ENCODE assay signal across 23 cellular contexts in genomic region chr9:607417-607816, GRCh38.
A peak's percentile ranks its signal among the peaks of the same experiment; 100 is the strongest.
DNase-seq lines count a peak whose midpoint lies in the region; ATAC-seq and TF ChIP-seq lines count a peak whose summit lies in the region.
"Had no signal": no experiment of that assay in that cellular context is flagged by ENCODE, and none has a peak within 500 bp of the region (broad histone marks: within the 10 kb centered on the region; RNA-seq: fewer than 3 reads in every experiment).

No MANE protein-coding gene starts in this region.

- H3K9me3 ChIP-seq in RWPE2 (ENCODE audit: severe bottlenecking): no peaks in the 10 kb centered on the region
- H3K9me3 ChIP-seq in left lung: no peaks in the 10 kb centered on the region
- H3K9me3 ChIP-seq in thyroid gland: no peaks in the 10 kb centered on the region
- no peaks in the 10 kb centered on the region for H3K9me3 ChIP-seq in gastrocnemius medialis
- H3K9me3 ChIP-seq: A549 had no signal

- no peak overlapping the region for H3K27ac Mint-ChIP-seq in progenitor cell of endocrine pancreas
- H3K27ac Mint-ChIP-seq: B cell, CD14-positive monocyte had no signal

- 52 to 79% methylated on average over 5 of the region's 5 CpGs for WGBS in thyroid gland, 2 donors

- intact Hi-C loops in left lung (cut with DNase I) (no loop called here), thyroid gland (cut with DNase I) (no loop called here), gastrocnemius medialis (cut with DNase I; ENCODE audit: low total_unique reads) (no loop called here)

- H3K4me3 ChIP-seq in RWPE2 (ENCODE audit: severe bottlenecking): no peak overlapping the region
- H3K4me3 ChIP-seq in left lung: no peak overlapping the region
- H3K4me3 ChIP-seq in thyroid gland (replicated peaks in 1 of 3): no peak overlapping the region
- no peak overlapping the region for H3K4me3 ChIP-seq in gastrocnemius medialis
- H3K4me3 ChIP-seq: A549 had no signal

- TF ChIP-seq POLR2A in thyroid gland (IDR thresholded peaks at IDR 0.05) (no peak), gastrocnemius medialis (IDR thresholded peaks at IDR 0.05) (no peak)

- H3K27me3 Mint-ChIP-seq in progenitor cell of endocrine pancreas: no peaks in the 10 kb centered on the region
- H3K27me3 Mint-ChIP-seq: B cell had no signal

- peak overlapping the region; percentile 69 for H3K27ac ChIP-seq in RWPE2 (ENCODE audit: poor library complexity, severe bottlenecking)
- H3K27ac ChIP-seq in epithelial cell of prostate: peak overlapping the region; percentile 85
- H3K27ac ChIP-seq in left lung: no peak overlapping the region
- H3K27ac ChIP-seq in thyroid gland: no peak overlapping the region
- no peak overlapping the region for H3K27ac ChIP-seq in gastrocnemius medialis
- H3K27ac ChIP-seq: A549, KMS-11 had no signal

- no peak overlapping the region for H3K4me3 Mint-ChIP-seq in progenitor cell of endocrine pancreas (ENCODE audit: low read depth)
- H3K4me3 Mint-ChIP-seq: B cell, CD14-positive monocyte had no signal

- no peaks in the 10 kb centered on the region for H3K4me1 Mint-ChIP-seq in progenitor cell of endocrine pancreas (ENCODE audit: low read depth)
- H3K4me1 Mint-ChIP-seq: B cell, CD14-positive monocyte had no signal

- no peaks in the 10 kb centered on the region for H3K27me3 ChIP-seq in RWPE2 (ENCODE audit: insufficient read depth, poor library complexity, severe bottlenecking)
- no peaks in the 10 kb centered on the region for H3K27me3 ChIP-seq in left lung
- no peaks in the 10 kb centered on the region for H3K27me3 ChIP-seq in thyroid gland
- no peaks in the 10 kb centered on the region for H3K27me3 ChIP-seq in gastrocnemius medialis

- peaks cover 6% of the 10 kb centered on the region for H3K36me3 Mint-ChIP-seq in progenitor cell of endocrine pancreas (ENCODE audit: insufficient read depth)
- H3K36me3 Mint-ChIP-seq: CD14-positive monocyte had no signal

- DNase-seq in RWPE2 (ENCODE audit: low spot score) (peak; percentile 86), epithelial cell of prostate (ENCODE audit: low read depth, low spot score) (peak; percentile 91), left lung (peak in 1 of 2 donors; percentile 45), thyroid gland (peak; percentile 61 to 71), hepatic stellate cell (ENCODE audit: low spot score) (no peak), progenitor cell of endocrine pancreas (ENCODE audit: low spot score, unreplicated experiment) (no peak), gastrocnemius medialis (no peak)
- DNase-seq: DMS53, GDM1, GOT3, HCEC 1CT, IMR-90, MV-4-11, NCI-H1694 treated with DMSO at 0.1 percent for 48 hours, NCI-H446 treated with DMSO at 0.1 percent for 48 hours, NCI-H526 treated with DMSO at 0.1 percent for 48 hours, OCI-M1, SHP77 had no signal

- peaks cover 3% of the 10 kb centered on the region for H3K9me3 Mint-ChIP-seq in progenitor cell of endocrine pancreas (ENCODE audit: low read depth)
- H3K9me3 Mint-ChIP-seq: CD14-positive monocyte had no signal

- peaks cover 20% of the 10 kb centered on the region for H3K4me1 ChIP-seq in RWPE2 (ENCODE audit: insufficient read depth, poor library complexity, severe bottlenecking)
- H3K4me1 ChIP-seq in left lung: no peaks in the 10 kb centered on the region
- peaks cover 0 to 4% of the 10 kb centered on the region in 2 donors for H3K4me1 ChIP-seq in thyroid gland
- no peaks in the 10 kb centered on the region for H3K4me1 ChIP-seq in gastrocnemius medialis
- H3K4me1 ChIP-seq: A549 had no signal

- no peaks in the 10 kb centered on the region for H3K36me3 ChIP-seq in RWPE2 (ENCODE audit: low read depth)
- H3K36me3 ChIP-seq in left lung: no peaks in the 10 kb centered on the region
- no peaks in the 10 kb centered on the region for H3K36me3 ChIP-seq in thyroid gland
- no peaks in the 10 kb centered on the region for H3K36me3 ChIP-seq in gastrocnemius medialis

- in situ Hi-C loops in gastrocnemius medialis (cut with MboI; ENCODE audit: low sequenced_read_pairs in 4 of 4): loop anchor here (25.0 kb wide), 1 partner anchor 405 kb away; no protein-coding TSS in a partner anchor

- TF ChIP-seq CTCF in RWPE2 (IDR thresholded peaks at IDR 0.05; ENCODE audit: poor library complexity, severe bottlenecking): no peak
- no peak for TF ChIP-seq CTCF in left lung (IDR thresholded peaks at IDR 0.05)
- TF ChIP-seq CTCF in thyroid gland (IDR thresholded peaks at IDR 0.05): no peak
- no peak for TF ChIP-seq CTCF in progenitor cell of endocrine pancreas (IDR thresholded peaks at IDR 0.05; ENCODE audit: unreplicated experiment)
- no peak for TF ChIP-seq CTCF in gastrocnemius medialis (IDR thresholded peaks at IDR 0.05 in 4 of 5, conservative IDR thresholded peaks at IDR 0.05 in 1 of 5)

- ATAC-seq in RWPE2 (ENCODE audit: low read depth) (peak; percentile 100), left lung (peak; percentile 92), HG03159 (IDR thresholded peaks at IDR 0.05; ENCODE audit: unreplicated experiment) (no peak), gastrocnemius medialis (no peak)
- ATAC-seq: A549 had no signal

Comparison
In these comparisons a context has a peak if more than half of its experiments do, and no peak if none do; other contexts are left out.
1. ATAC-seq: peak in RWPE2 (single experiment) and left lung (single experiment); none in HG03159 (single experiment) and gastrocnemius medialis (0 of 2).
2. DNase-seq: peak in RWPE2 (single experiment), epithelial cell of prostate (single experiment) and thyroid gland (2 of 2); none in hepatic stellate cell (single experiment), progenitor cell of endocrine pancreas (single experiment) and gastrocnemius medialis (0 of 2).
3. H3K27ac ChIP-seq: peak in RWPE2 (single experiment) and epithelial cell of prostate (single experiment); none in left lung (0 of 2), thyroid gland (0 of 3) and gastrocnemius medialis (0 of 4).